Comparison of ENCODE assay signal across 1 cellular context in the genomic region with DNA sequence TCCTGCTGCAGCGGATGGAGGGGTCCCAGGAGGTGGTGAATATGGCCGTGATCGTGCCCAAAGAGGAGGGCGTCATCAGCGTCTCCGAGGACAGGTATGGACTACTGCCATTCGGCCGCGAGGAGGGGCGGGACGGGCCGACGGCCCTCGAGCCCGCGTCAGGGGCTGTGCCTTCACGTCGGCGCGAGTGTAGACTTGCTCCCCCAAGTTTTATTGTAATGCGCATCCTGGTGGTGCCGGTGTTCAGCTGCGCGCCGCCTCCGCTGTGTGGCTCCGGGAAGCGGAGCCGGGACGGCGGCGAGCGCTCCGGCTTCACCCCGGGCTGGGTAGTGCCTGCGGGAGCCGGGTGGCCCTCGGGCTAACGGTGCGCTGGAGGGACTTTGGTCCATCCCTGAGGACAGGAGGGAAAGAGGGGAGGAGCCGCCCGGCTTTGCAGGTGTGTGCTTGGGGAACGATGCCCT.
TF ChIP-seq lines count a peak whose summit lies in the region.

No MANE protein-coding gene starts in this region.

TF ChIP-seq in HEK293, 187 proteins besides CTCF, POLR2A, EP300 and RAD21 (continued from another document):
- TF ChIP-seq, protein P1, sequence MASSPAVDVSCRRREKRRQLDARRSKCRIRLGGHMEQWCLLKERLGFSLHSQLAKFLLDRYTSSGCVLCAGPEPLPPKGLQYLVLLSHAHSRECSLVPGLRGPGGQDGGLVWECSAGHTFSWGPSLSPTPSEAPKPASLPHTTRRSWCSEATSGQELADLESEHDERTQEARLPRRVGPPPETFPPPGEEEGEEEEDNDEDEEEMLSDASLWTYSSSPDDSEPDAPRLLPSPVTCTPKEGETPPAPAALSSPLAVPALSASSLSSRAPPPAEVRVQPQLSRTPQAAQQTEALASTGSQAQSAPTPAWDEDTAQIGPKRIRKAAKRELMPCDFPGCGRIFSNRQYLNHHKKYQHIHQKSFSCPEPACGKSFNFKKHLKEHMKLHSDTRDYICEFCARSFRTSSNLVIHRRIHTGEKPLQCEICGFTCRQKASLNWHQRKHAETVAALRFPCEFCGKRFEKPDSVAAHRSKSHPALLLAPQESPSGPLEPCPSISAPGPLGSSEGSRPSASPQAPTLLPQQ (tag by site-specific recombination; IDR thresholded peaks at IDR 0.05) = 0 out of 2 replicates have a peak, but pooled peaks have one; percentile 1
- TF ChIP-seq, protein P2, sequence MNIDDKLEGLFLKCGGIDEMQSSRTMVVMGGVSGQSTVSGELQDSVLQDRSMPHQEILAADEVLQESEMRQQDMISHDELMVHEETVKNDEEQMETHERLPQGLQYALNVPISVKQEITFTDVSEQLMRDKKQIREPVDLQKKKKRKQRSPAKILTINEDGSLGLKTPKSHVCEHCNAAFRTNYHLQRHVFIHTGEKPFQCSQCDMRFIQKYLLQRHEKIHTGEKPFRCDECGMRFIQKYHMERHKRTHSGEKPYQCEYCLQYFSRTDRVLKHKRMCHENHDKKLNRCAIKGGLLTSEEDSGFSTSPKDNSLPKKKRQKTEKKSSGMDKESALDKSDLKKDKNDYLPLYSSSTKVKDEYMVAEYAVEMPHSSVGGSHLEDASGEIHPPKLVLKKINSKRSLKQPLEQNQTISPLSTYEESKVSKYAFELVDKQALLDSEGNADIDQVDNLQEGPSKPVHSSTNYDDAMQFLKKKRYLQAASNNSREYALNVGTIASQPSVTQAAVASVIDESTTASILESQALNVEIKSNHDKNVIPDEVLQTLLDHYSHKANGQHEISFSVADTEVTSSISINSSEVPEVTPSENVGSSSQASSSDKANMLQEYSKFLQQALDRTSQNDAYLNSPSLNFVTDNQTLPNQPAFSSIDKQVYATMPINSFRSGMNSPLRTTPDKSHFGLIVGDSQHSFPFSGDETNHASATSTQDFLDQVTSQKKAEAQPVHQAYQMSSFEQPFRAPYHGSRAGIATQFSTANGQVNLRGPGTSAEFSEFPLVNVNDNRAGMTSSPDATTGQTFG (tag by site-specific recombination; IDR thresholded peaks at IDR 0.05; ENCODE audit: borderline replicate concordance) = no peak
- TF ChIP-seq ZNF133 (tag by site-specific recombination; IDR thresholded peaks at IDR 0.05) (no peak), EGR2 (tag by site-specific recombination; IDR thresholded peaks at IDR 0.05; ENCODE audit: low read depth) (no peak), ZEB2 (tag by site-specific recombination; IDR thresholded peaks at IDR 0.05) (no peak), ZSCAN30 (tag by site-specific recombination; IDR thresholded peaks at IDR 0.05) (peak; percentile 27; the same call in 1 of the 2 replicates), ZNF37A (tag by site-specific recombination; IDR thresholded peaks at IDR 0.05) (no peak), ZNF157 (tag by site-specific recombination; IDR thresholded peaks at IDR 0.05) (no peak), ZNF600 (tag by site-specific recombination; IDR thresholded peaks at IDR 0.05) (0 out of 2 replicates have a peak, but pooled peaks have one; percentile 37), ZNF335 (tag by site-specific recombination; conservative IDR thresholded peaks at IDR 0.05) (peak; percentile 61), SALL2 (tag by site-specific recombination; IDR thresholded peaks at IDR 0.05; ENCODE audit: borderline replicate concordance) (no peak), RBAK (tag by site-specific recombination; IDR thresholded peaks at IDR 0.05) (no peak), KLF16 (tag by site-specific recombination; IDR thresholded peaks at IDR 0.05) (no peak), ZNF211 (tag by site-specific recombination; IDR thresholded peaks at IDR 0.05; ENCODE audit: low read depth) (no peak), ZNF394 (tag by site-specific recombination; IDR thresholded peaks at IDR 0.05; ENCODE audit: borderline replicate concordance) (no peak), ZNF623 (tag by site-specific recombination; IDR thresholded peaks at IDR 0.05) (no peak), ZNF501 (tag by site-specific recombination; IDR thresholded peaks at IDR 0.05) (0 out of 2 replicates have a peak, but pooled peaks have one; percentile 88), KLF9 (tag by site-specific recombination; IDR thresholded peaks at IDR 0.05; ENCODE audit: low read depth) (no peak), ZNF423 (tag by site-specific recombination; IDR thresholded peaks at IDR 0.05) (no peak), ZNF248 (tag by site-specific recombination; IDR thresholded peaks at IDR 0.05) (no peak), ZNF2 (tag by site-specific recombination; IDR thresholded peaks at IDR 0.05) (0 out of 2 replicates have a peak, but pooled peaks have one; percentile 40), ZBTB8A (tag by site-specific recombination; IDR thresholded peaks at IDR 0.05) (peak; percentile 55; the same call in 1 of the 2 replicates), ZNF324 (tag by site-specific recombination; IDR thresholded peaks at IDR 0.05) (no peak), ZNF155 (tag by site-specific recombination; IDR thresholded peaks at IDR 0.05) (no peak), ZNF585B (tag by site-specific recombination; IDR thresholded peaks at IDR 0.05) (no peak), ZNF341 (tag by site-specific recombination; IDR thresholded peaks at IDR 0.05; ENCODE audit: low read depth) (0 out of 2 replicates have a peak, but pooled peaks have one; percentile 36), ZNF660 (tag by site-specific recombination; IDR thresholded peaks at IDR 0.05) (no peak), ZNF274 (IDR thresholded peaks at IDR 0.05; ENCODE audit: low read length) (no peak), ZNF274 (tag by site-specific recombination; IDR thresholded peaks at IDR 0.05; ENCODE audit: borderline replicate concordance) (no peak), ZBTB48 (tag by site-specific recombination; IDR thresholded peaks at IDR 0.05) (0 out of 2 replicates have a peak, but pooled peaks have one; percentile 30), ZFP37 (tag by site-specific recombination; IDR thresholded peaks at IDR 0.05) (0 out of 2 replicates have a peak, but pooled peaks have one; percentile 96), ZNF629 (tag by site-specific recombination; IDR thresholded peaks at IDR 0.05) (no peak), ZXDB (tag by site-specific recombination; IDR thresholded peaks at IDR 0.05) (peak; percentile 11), ZNF76 (tag by site-specific recombination; IDR thresholded peaks at IDR 0.05; ENCODE audit: borderline replicate concordance, low read depth) (peak; percentile 25; the same call in 1 of the 2 replicates), ZBTB20 (tag by site-specific recombination; IDR thresholded peaks at IDR 0.05) (peak; percentile 66), ZBTB1 (tag by site-specific recombination; IDR thresholded peaks at IDR 0.05) (no peak), ZBTB17 (tag by site-specific recombination; IDR thresholded peaks at IDR 0.05) (peak; percentile 45; the same call in 1 of the 2 replicates), ZNF701 (tag by site-specific recombination; IDR thresholded peaks at IDR 0.05) (no peak)
- TF ChIP-seq, protein P3, sequence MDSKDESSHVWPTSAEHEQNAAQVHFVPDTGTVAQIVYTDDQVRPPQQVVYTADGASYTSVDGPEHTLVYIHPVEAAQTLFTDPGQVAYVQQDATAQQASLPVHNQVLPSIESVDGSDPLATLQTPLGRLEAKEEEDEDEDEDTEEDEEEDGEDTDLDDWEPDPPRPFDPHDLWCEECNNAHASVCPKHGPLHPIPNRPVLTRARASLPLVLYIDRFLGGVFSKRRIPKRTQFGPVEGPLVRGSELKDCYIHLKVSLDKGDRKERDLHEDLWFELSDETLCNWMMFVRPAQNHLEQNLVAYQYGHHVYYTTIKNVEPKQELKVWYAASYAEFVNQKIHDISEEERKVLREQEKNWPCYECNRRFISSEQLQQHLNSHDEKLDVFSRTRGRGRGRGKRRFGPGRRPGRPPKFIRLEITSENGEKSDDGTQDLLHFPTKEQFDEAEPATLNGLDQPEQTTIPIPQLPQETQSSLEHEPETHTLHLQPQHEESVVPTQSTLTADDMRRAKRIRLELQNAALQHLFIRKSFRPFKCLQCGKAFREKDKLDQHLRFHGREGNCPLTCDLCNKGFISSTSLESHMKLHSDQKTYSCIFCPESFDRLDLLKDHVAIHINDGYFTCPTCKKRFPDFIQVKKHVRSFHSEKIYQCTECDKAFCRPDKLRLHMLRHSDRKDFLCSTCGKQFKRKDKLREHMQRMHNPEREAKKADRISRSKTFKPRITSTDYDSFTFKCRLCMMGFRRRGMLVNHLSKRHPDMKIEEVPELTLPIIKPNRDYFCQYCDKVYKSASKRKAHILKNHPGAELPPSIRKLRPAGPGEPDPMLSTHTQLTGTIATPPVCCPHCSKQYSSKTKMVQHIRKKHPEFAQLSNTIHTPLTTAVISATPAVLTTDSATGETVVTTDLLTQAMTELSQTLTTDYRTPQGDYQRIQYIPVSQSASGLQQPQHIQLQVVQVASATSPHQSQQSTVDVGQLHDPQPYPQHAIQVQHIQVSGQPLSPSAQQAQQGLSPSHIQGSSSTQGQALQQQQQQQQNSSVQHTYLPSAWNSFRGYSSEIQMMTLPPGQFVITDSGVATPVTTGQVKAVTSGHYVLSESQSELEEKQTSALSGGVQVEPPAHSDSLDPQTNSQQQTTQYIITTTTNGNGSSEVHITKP (tag by site-specific recombination; IDR thresholded peaks at IDR 0.05) = peak; percentile 29; the same call in 1 of the 2 replicates
- TF ChIP-seq, protein P4, sequence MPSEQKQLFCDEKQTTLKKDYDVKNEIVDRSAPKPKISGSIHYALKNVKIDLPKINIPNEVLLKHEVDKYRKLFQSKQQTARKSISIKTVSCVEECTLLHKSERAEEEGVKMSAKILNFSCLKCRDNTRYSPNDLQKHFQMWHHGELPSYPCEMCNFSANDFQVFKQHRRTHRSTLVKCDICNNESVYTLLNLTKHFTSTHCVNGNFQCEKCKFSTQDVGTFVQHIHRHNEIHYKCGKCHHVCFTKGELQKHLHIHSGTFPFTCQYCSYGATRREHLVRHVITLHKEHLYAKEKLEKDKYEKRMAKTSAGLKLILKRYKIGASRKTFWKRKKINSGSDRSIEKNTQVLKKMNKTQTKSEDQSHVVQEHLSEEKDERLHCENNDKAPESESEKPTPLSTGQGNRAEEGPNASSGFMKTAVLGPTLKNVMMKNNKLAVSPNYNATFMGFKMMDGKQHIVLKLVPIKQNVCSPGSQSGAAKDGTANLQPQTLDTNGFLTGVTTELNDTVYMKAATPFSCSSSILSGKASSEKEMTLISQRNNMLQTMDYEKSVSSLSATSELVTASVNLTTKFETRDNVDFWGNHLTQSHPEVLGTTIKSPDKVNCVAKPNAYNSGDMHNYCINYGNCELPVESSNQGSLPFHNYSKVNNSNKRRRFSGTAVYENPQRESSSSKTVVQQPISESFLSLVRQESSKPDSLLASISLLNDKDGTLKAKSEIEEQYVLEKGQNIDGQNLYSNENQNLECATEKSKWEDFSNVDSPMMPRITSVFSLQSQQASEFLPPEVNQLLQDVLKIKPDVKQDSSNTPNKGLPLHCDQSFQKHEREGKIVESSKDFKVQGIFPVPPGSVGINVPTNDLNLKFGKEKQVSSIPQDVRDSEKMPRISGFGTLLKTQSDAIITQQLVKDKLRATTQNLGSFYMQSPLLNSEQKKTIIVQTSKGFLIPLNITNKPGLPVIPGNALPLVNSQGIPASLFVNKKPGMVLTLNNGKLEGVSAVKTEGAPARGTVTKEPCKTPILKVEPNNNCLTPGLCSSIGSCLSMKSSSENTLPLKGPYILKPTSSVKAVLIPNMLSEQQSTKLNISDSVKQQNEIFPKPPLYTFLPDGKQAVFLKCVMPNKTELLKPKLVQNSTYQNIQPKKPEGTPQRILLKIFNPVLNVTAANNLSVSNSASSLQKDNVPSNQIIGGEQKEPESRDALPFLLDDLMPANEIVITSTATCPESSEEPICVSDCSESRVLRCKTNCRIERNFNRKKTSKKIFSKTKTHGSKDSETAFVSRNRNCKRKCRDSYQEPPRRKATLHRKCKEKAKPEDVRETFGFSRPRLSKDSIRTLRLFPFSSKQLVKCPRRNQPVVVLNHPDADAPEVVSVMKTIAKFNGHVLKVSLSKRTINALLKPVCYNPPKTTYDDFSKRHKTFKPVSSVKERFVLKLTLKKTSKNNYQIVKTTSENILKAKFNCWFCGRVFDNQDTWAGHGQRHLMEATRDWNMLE (tag by site-specific recombination; conservative IDR thresholded peaks at IDR 0.05; ENCODE audit: low read depth) = no peak
- TF ChIP-seq, protein P5, sequence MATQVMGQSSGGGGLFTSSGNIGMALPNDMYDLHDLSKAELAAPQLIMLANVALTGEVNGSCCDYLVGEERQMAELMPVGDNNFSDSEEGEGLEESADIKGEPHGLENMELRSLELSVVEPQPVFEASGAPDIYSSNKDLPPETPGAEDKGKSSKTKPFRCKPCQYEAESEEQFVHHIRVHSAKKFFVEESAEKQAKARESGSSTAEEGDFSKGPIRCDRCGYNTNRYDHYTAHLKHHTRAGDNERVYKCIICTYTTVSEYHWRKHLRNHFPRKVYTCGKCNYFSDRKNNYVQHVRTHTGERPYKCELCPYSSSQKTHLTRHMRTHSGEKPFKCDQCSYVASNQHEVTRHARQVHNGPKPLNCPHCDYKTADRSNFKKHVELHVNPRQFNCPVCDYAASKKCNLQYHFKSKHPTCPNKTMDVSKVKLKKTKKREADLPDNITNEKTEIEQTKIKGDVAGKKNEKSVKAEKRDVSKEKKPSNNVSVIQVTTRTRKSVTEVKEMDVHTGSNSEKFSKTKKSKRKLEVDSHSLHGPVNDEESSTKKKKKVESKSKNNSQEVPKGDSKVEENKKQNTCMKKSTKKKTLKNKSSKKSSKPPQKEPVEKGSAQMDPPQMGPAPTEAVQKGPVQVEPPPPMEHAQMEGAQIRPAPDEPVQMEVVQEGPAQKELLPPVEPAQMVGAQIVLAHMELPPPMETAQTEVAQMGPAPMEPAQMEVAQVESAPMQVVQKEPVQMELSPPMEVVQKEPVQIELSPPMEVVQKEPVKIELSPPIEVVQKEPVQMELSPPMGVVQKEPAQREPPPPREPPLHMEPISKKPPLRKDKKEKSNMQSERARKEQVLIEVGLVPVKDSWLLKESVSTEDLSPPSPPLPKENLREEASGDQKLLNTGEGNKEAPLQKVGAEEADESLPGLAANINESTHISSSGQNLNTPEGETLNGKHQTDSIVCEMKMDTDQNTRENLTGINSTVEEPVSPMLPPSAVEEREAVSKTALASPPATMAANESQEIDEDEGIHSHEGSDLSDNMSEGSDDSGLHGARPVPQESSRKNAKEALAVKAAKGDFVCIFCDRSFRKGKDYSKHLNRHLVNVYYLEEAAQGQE (tag by site-specific recombination; IDR thresholded peaks at IDR 0.05) = no peak
- TF ChIP-seq, protein P6, sequence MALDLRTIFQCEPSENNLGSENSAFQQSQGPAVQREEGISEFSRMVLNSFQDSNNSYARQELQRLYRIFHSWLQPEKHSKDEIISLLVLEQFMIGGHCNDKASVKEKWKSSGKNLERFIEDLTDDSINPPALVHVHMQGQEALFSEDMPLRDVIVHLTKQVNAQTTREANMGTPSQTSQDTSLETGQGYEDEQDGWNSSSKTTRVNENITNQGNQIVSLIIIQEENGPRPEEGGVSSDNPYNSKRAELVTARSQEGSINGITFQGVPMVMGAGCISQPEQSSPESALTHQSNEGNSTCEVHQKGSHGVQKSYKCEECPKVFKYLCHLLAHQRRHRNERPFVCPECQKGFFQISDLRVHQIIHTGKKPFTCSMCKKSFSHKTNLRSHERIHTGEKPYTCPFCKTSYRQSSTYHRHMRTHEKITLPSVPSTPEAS (tag by site-specific recombination; IDR thresholded peaks at IDR 0.05) = 0 out of 2 replicates have a peak, but pooled peaks have one; percentile 18
